ENCODE assay signal across 8 cellular contexts in the genomic region with DNA sequence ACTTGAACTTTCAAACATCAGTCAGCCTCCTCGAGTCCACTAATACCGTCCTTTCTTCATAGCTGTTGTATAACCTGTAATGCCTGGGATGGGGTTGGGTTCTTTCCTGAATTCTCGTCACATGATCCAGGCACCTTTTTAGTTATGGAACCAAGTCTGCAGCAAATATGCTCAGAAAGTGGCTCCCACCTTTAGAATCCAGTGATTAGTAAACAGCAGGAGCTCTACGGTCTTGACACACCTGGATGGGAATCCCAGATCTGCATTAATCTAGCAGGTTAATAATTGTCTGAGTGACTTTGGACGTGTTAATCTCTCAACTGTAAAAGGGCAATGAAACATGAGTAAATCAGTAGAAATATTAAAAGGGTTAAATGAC. TPM values are rescaled to one million over a fixed set of nuclear protein-coding genes. Genes with fewer than 3 reads are reported as not detected.
DNase-seq lines count a peak whose midpoint lies in the region; ATAC-seq and TF ChIP-seq lines count a peak whose summit lies in the region.

No MANE protein-coding gene starts in this region.

- no peak for ATAC-seq in CD4-positive, CD25-positive, alpha-beta regulatory T cell (ENCODE audit: low read depth in 2 of 2)
- no peak for ATAC-seq in natural killer cell treated with Interleukin-12 subunit alpha and Interleukin-12 subunit beta and Interleukin-15 and Interleukin-18, amount 100 ng/mL, for 72 hours
- ATAC-seq in HG03097 (IDR thresholded peaks at IDR 0.05; ENCODE audit: low FRiP score, unreplicated experiment): no peak

- peak overlapping the region; percentile 76; the same call in 1 of the 2 replicates for H2AFZ ChIP-seq in Loucy (ENCODE audit: low read length)

- peaks cover 11% of the 10 kb centered on the region for H3K27me3 Mint-ChIP-seq in CD4-positive, CD25-positive, alpha-beta regulatory T cell
- H3K27me3 Mint-ChIP-seq in natural killer cell treated with Interleukin-12 subunit alpha and Interleukin-12 subunit beta and Interleukin-15 and Interleukin-18, amount 100 ng/mL, for 72 hours: peaks cover 0 to 3% of the 10 kb centered on the region in 2 donors

- H3K79me2 ChIP-seq in Loucy (ENCODE audit: insufficient read depth, low read length): peaks cover 35% of the 10 kb centered on the region

- H3F3A ChIP-seq in Loucy (ENCODE audit: low read depth): no peaks in the 10 kb centered on the region

- peak overlapping the region; percentile 78 to 91 (median 84) for H3K4me3 Mint-ChIP-seq in CD4-positive, CD25-positive, alpha-beta regulatory T cell
- peak overlapping the region; percentile 62 for H3K4me3 Mint-ChIP-seq in natural killer cell treated with Interleukin-12 subunit alpha and Interleukin-12 subunit beta and Interleukin-15 and Interleukin-18, amount 100 ng/mL, for 72 hours

- H3K36me3 ChIP-seq in CD4-positive, CD25-positive, alpha-beta regulatory T cell (ENCODE audit: control insufficient read depth, insufficient read depth, low read length): no peaks in the 10 kb centered on the region
- H3K36me3 ChIP-seq in Loucy (ENCODE audit: insufficient read depth, low read length): no peaks in the 10 kb centered on the region

- peak overlapping the region; percentile 73 for H3K4me3 ChIP-seq in CD4-positive, CD25-positive, alpha-beta regulatory T cell (ENCODE audit: low read depth, low read length)
- H3K4me3 ChIP-seq in Loucy (ENCODE audit: low read length, poor library complexity, severe bottlenecking): peak overlapping the region; percentile 69
- H3K4me3 ChIP-seq in coronary artery: peak overlapping the region; percentile 87

- no peak for TF ChIP-seq CTCF in Loucy (conservative IDR thresholded peaks at IDR 0.05; ENCODE audit: low read length)
- TF ChIP-seq CTCF in coronary artery (IDR thresholded peaks at IDR 0.05): no peak

- peak overlapping the region; percentile 89 for H3K4me2 ChIP-seq in Loucy (ENCODE audit: low read depth, low read length, poor library complexity, severe bottlenecking)

- no peaks in the 10 kb centered on the region for H3K27me3 ChIP-seq in CD4-positive, CD25-positive, alpha-beta regulatory T cell (ENCODE audit: control insufficient read depth, insufficient read depth, low read length)
- H3K27me3 ChIP-seq in Loucy (ENCODE audit: insufficient read depth, low read length, poor library complexity, severe bottlenecking): no peaks in the 10 kb centered on the region

- H3K27ac ChIP-seq in CD4-positive, CD25-positive, alpha-beta regulatory T cell (ENCODE audit: insufficient read depth, low read length, poor library complexity, severe bottlenecking): peak overlapping the region; percentile 67
- H3K27ac ChIP-seq in coronary artery: peak overlapping the region; percentile 95 to 97

- H3K36me3 Mint-ChIP-seq in CD4-positive, CD25-positive, alpha-beta regulatory T cell: no peaks in the 10 kb centered on the region
- H3K36me3 Mint-ChIP-seq in natural killer cell treated with Interleukin-12 subunit alpha and Interleukin-12 subunit beta and Interleukin-15 and Interleukin-18, amount 100 ng/mL, for 72 hours: no peaks in the 10 kb centered on the region

- peaks cover 13% of the 10 kb centered on the region for H4K20me1 ChIP-seq in Loucy (ENCODE audit: insufficient read depth, low read length, poor library complexity, severe bottlenecking)

- no peaks in the 10 kb centered on the region for H3K9me3 ChIP-seq in CD4-positive, CD25-positive, alpha-beta regulatory T cell (ENCODE audit: control insufficient read depth in 2 of 2, low read length in 2 of 2)
- no peaks in the 10 kb centered on the region for H3K9me3 ChIP-seq in Loucy (ENCODE audit: insufficient read depth, low read depth, low read length)

- no peaks in the 10 kb centered on the region for H3K9me2 ChIP-seq in Loucy (replicated peaks; ENCODE audit: low read depth, low read length)

- H3K4me1 ChIP-seq in CD4-positive, CD25-positive, alpha-beta regulatory T cell (ENCODE audit: control insufficient read depth, insufficient read depth, low read length, poor library complexity, severe bottlenecking): peaks cover 16% of the 10 kb centered on the region
- peaks cover 36% of the 10 kb centered on the region for H3K4me1 ChIP-seq in Loucy (ENCODE audit: insufficient read depth, low read length, poor library complexity, severe bottlenecking)

- H3K4me1 Mint-ChIP-seq in CD4-positive, CD25-positive, alpha-beta regulatory T cell: peaks cover 4 to 28% (median 20%) of the 10 kb centered on the region in 4 donors
- peaks cover 17 to 20% of the 10 kb centered on the region in 2 donors for H3K4me1 Mint-ChIP-seq in natural killer cell treated with Interleukin-12 subunit alpha and Interleukin-12 subunit beta and Interleukin-15 and Interleukin-18, amount 100 ng/mL, for 72 hours (ENCODE audit: low read depth in 2 of 2)

- H3K27ac Mint-ChIP-seq in CD4-positive, CD25-positive, alpha-beta regulatory T cell: peak overlapping the region; percentile 72 to 88 (median 87)
- peak overlapping the region in 1 of 2 donors; percentile 60 for H3K27ac Mint-ChIP-seq in natural killer cell treated with Interleukin-12 subunit alpha and Interleukin-12 subunit beta and Interleukin-15 and Interleukin-18, amount 100 ng/mL, for 72 hours

- peak overlapping the region; percentile 61 for H3K9ac ChIP-seq in Loucy (ENCODE audit: low read depth, low read length, poor library complexity, severe bottlenecking)

- no peak for DNase-seq in CD4-positive, CD25-positive, alpha-beta regulatory T cell
- DNase-seq in coronary artery (ENCODE audit: low spot score) (no peak), NCI-H1694 treated with DMSO at 0.1 percent for 48 hours (lab: John Stamatoyannopoulos, UW) (no peak), GM03348 (ENCODE audit: low spot score) (no peak), NOMO-1 treated with DMSO at 0.1 percent for 48 hours (lab: John Stamatoyannopoulos, UW; ENCODE audit: unreplicated experiment) (no peak)
- no peak for DNase-seq in natural killer cell treated with Interleukin-12 subunit alpha and Interleukin-12 subunit beta and Interleukin-15 and Interleukin-18, amount 100 ng/mL, for 72 hours (ENCODE audit: low spot score)

- no peaks in the 10 kb centered on the region for H3K9me3 Mint-ChIP-seq in CD4-positive, CD25-positive, alpha-beta regulatory T cell
- H3K9me3 Mint-ChIP-seq in natural killer cell treated with Interleukin-12 subunit alpha and Interleukin-12 subunit beta and Interleukin-15 and Interleukin-18, amount 100 ng/mL, for 72 hours: no peaks in the 10 kb centered on the region

RNA-seq across cellular contexts. Expression of a gene that starts 0.7 kb away (rescaled TPM):
- 8.8 TPM for total RNA-seq in CD4-positive, CD25-positive, alpha-beta regulatory T cell
- polyA plus RNA-seq in CD4-positive, CD25-positive, alpha-beta regulatory T cell: 1 to 10 TPM in 3 of 4 donors, under 1 TPM in 1; 0.42 to 3.8 (median 2.1) TPM
- total RNA-seq in natural killer cell treated with Interleukin-12 subunit alpha and Interleukin-12 subunit beta and Interleukin-15 and Interleukin-18, amount 100 ng/mL, for 72 hours: 10 to 100 TPM in 1 of 2 donors, 1 to 10 TPM in 1; 7.6 to 21.6 TPM

RNA-seq across cellular contexts. Expression of a gene that starts 22.4 kb away (rescaled TPM):
- total RNA-seq in CD4-positive, CD25-positive, alpha-beta regulatory T cell: 0.35 TPM
- polyA plus RNA-seq in CD4-positive, CD25-positive, alpha-beta regulatory T cell: under 1 TPM in 1 of 4 donors, not detected in 3; 0.10 TPM
- total RNA-seq in natural killer cell treated with Interleukin-12 subunit alpha and Interleukin-12 subunit beta and Interleukin-15 and Interleukin-18, amount 100 ng/mL, for 72 hours: under 1 TPM in 1 of 2 donors, not detected in 1; 0.21 TPM

RNA-seq across cellular contexts. Expression of a gene that starts 48.4 kb away (rescaled TPM):
- not detected for total RNA-seq in CD4-positive, CD25-positive, alpha-beta regulatory T cell
- not detected for polyA plus RNA-seq in CD4-positive, CD25-positive, alpha-beta regulatory T cell
- not detected for total RNA-seq in natural killer cell treated with Interleukin-12 subunit alpha and Interleukin-12 subunit beta and Interleukin-15 and Interleukin-18, amount 100 ng/mL, for 72 hours
